13 cellular contexts compared by ENCODE assay signal in genomic region chr5:104452554-104452953, GRCh38.
"Had no signal": no experiment of that assay in that cellular context is flagged by ENCODE, and none has a peak within 500 bp of the region (broad histone marks: within the 10 kb centered on the region; RNA-seq: fewer than 3 reads in every experiment).

No MANE protein-coding gene starts in this region.

- H3K4me1 ChIP-seq: stomach had no signal

- H3K4me3 ChIP-seq: ovary, stomach, thoracic aorta had no signal

- H3K27ac ChIP-seq: ovary, stomach, thoracic aorta had no signal

- H3K27me3 Mint-ChIP-seq: activated B cell treated with CpG ODN at 0.5 μM for 24 hours; activated naive CD8-positive, alpha-beta T cell treated with anti-CD3 and anti-CD28 coated beads for 36 hours; natural killer cell treated with Interleukin-12 subunit alpha and Interleukin-12 subunit beta and Interleukin-15 and Interleukin-18, amount 100 ng/mL, for 72 hours had no signal

- H3K4me1 Mint-ChIP-seq: activated B cell treated with CpG ODN at 0.5 μM for 24 hours; activated naive CD8-positive, alpha-beta T cell treated with anti-CD3 and anti-CD28 coated beads for 36 hours had no signal

- H3K36me3 Mint-ChIP-seq: activated naive CD8-positive, alpha-beta T cell treated with anti-CD3 and anti-CD28 coated beads for 36 hours had no signal

- H3K27ac Mint-ChIP-seq: activated B cell treated with CpG ODN at 0.5 μM for 24 hours; activated naive CD8-positive, alpha-beta T cell treated with anti-CD3 and anti-CD28 coated beads for 36 hours; natural killer cell treated with Interleukin-12 subunit alpha and Interleukin-12 subunit beta and Interleukin-15 and Interleukin-18, amount 100 ng/mL, for 72 hours; T-helper 1 cell treated with Interleukin-12 subunit alpha and Interleukin-12 subunit beta and Interleukin-4 antibody, amounts not matched to agents 30 μg/mL and 1 μg/mL, for 36 hours had no signal

- H3K9me3 ChIP-seq: ovary, thoracic aorta had no signal

- H3K4me3 Mint-ChIP-seq: activated B cell treated with CpG ODN at 0.5 μM for 24 hours; activated naive CD8-positive, alpha-beta T cell treated with anti-CD3 and anti-CD28 coated beads for 36 hours; natural killer cell treated with Interleukin-12 subunit alpha and Interleukin-12 subunit beta and Interleukin-15 and Interleukin-18, amount 100 ng/mL, for 72 hours; T-helper 1 cell treated with Interleukin-12 subunit alpha and Interleukin-12 subunit beta and Interleukin-4 antibody, amounts not matched to agents 30 μg/mL and 1 μg/mL, for 36 hours had no signal

- H3K27me3 ChIP-seq: ovary, stomach had no signal

- DNase-seq: activated B cell treated with CpG ODN at 0.5 μM for 24 hours; activated CD4-positive, alpha-beta T cell treated with anti-CD3 and anti-CD28 coated beads, Interleukin-2, amount 50 U/mL, for 1 hour; activated effector memory CD4-positive, alpha-beta T cell treated with anti-CD3 and anti-CD28 coated beads, Interleukin-2, amount 50 U/mL, for 16 hours; activated naive CD8-positive, alpha-beta T cell treated with anti-CD3 and anti-CD28 coated beads for 36 hours; activated T-cell treated with anti-CD3 and anti-CD28 coated beads, Interleukin-2, amount 50 U/mL, for 1 hour; cerebellar nuclear complex; dermis blood vessel endothelial cell; ovary; stimulated activated CD4-positive, alpha-beta T cell treated with anti-CD3 and anti-CD28 coated beads, Interleukin-4, amount 100 ng/mL, for 4 hours; stomach had no signal

- H3K36me3 ChIP-seq: ovary, stomach, thoracic aorta had no signal
